ENCODE assay signal across 12 cellular contexts in the genomic region with DNA sequence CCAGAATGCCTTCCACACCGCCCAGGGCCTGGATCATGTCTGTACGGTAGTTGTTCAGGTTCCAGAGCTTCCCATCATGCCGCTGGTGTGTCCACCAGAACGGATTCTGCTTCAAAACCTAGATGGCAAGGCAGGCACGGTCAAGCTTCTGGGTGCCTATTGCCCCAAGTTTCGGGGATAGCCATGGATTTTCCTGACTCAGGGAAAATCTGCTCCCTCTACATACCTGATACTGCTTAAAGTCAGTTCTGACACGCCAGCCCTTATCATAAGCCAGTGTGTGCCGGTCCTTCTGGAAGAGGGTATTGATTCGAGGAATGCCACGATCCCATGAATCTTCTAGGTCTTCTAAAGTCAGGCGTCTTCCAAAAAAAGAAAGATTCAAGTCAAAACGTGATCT. TPM values are rescaled to one million over a fixed set of nuclear protein-coding genes. Genes with fewer than 3 reads are reported as not detected.
"Had no signal": no experiment of that assay in that cellular context is flagged by ENCODE, and none has a peak within 500 bp of the region (broad histone marks: within the 10 kb centered on the region; RNA-seq: fewer than 3 reads in every experiment).

No MANE protein-coding gene starts in this region.

- H3K4me1 Mint-ChIP-seq: activated naive CD4-positive, alpha-beta T cell treated with anti-CD3 and anti-CD28 coated beads, Interleukin-2, amount 10 ng/mL, durations not matched to agents 7 days and 5 days had no signal

- DNase-seq: activated CD4-positive, alpha-beta T cell treated with anti-CD3 and anti-CD28 coated beads, Interleukin-2, amount 50 U/mL, for 1 hour; activated naive CD4-positive, alpha-beta T cell treated with anti-CD3 and anti-CD28 coated beads, Interleukin-2, amount 10 ng/mL, durations not matched to agents 7 days and 5 days; effector CD4-positive, alpha-beta T cell; foreskin melanocyte; head of caudate nucleus; left colon; naive thymus-derived CD4-positive, alpha-beta T cell; stimulated activated CD4-positive, alpha-beta T cell treated with anti-CD3 and anti-CD28 coated beads, Interleukin-4, amount 100 ng/mL, for 4 hours; thyroid gland; uterus had no signal

- H3K9me3 Mint-ChIP-seq: activated naive CD4-positive, alpha-beta T cell treated with anti-CD3 and anti-CD28 coated beads, Interleukin-2, amount 10 ng/mL, durations not matched to agents 7 days and 5 days; activated T-helper 2 cell treated with anti-CD3 and anti-CD28 coated beads, Interferon-gamma antibody, Interleukin-2, Interleukin-4, amounts not matched to agents 10 μg/mL and 5 μg/mL and 100 μg/mL, durations not matched to agents 14 hours and 24 hours and 36 hours; T-helper 2 cell treated with Interferon-gamma antibody and Interleukin-4, amounts not matched to agents 5 μg/mL and 100 μg/mL, for 36 hours had no signal

- H3K27ac Mint-ChIP-seq: activated naive CD4-positive, alpha-beta T cell treated with anti-CD3 and anti-CD28 coated beads, Interleukin-2, amount 10 ng/mL, durations not matched to agents 7 days and 5 days; activated T-helper 2 cell treated with anti-CD3 and anti-CD28 coated beads, Interferon-gamma antibody, Interleukin-2, Interleukin-4, amounts not matched to agents 10 μg/mL and 5 μg/mL and 100 μg/mL, durations not matched to agents 14 hours and 24 hours and 36 hours; T-helper 2 cell treated with Interferon-gamma antibody and Interleukin-4, amounts not matched to agents 5 μg/mL and 100 μg/mL, for 36 hours had no signal

- H3K27me3 Mint-ChIP-seq: activated naive CD4-positive, alpha-beta T cell treated with anti-CD3 and anti-CD28 coated beads, Interleukin-2, amount 10 ng/mL, durations not matched to agents 7 days and 5 days; naive thymus-derived CD4-positive, alpha-beta T cell had no signal

- H3K9me3 ChIP-seq: thyroid gland, uterus had no signal

- H3K4me3 Mint-ChIP-seq: activated naive CD4-positive, alpha-beta T cell treated with anti-CD3 and anti-CD28 coated beads, Interleukin-2, amount 10 ng/mL, durations not matched to agents 7 days and 5 days; naive thymus-derived CD4-positive, alpha-beta T cell; T-helper 2 cell treated with Interferon-gamma antibody and Interleukin-4, amounts not matched to agents 5 μg/mL and 100 μg/mL, for 36 hours had no signal

- ATAC-seq: left colon; naive thymus-derived CD4-positive, alpha-beta T cell had no signal

RNA-seq across cellular contexts. Expression of a gene that starts 49.1 kb away (rescaled TPM):
- polyA plus RNA-seq: naive thymus-derived CD4-positive, alpha-beta T cell had no signal
